8 cellular contexts compared by ENCODE assay signal in the genomic region with DNA sequence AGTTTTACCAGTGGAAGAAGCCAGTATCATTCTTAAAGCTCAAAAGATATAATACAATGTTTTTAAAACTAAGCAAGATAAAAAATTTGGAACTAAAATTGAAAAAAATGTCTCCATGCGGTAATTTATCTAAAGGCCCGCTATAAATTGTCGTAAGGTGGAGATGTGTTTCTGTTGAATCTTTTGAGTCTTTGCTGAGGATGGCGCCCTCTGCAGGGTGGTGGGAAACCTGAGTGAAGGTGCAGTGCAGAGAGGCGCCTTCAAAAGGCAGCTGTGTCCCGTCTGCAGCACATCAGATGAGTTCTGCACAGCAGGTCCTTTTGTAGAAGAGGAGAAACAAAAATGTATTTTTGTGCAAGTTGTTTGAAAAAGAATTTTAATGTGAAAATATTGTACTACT. TPM values are rescaled to one million over a fixed set of nuclear protein-coding genes. Genes with fewer than 3 reads are reported as not detected.
A peak's percentile ranks its signal among the peaks of the same experiment; 100 is the strongest.
DNase-seq lines count a peak whose midpoint lies in the region; ATAC-seq, FAIRE-seq and TF ChIP-seq lines count a peak whose summit lies in the region.

No MANE protein-coding gene starts in this region.

- ATAC-seq in HG03196 (IDR thresholded peaks at IDR 0.05; ENCODE audit: unreplicated experiment), result no peak

- peak; percentile 49 for TF ChIP-seq CTCF in HFF-Myc (IDR thresholded peaks at IDR 0.05; ENCODE audit: low read depth, low read length, missing control alignments)

- FAIRE-seq in frontal cortex (lab: Jason Lieb, UNC), result no peak

- H3K4me3 ChIP-seq in HFF-Myc (replicated peaks; ENCODE audit: low read depth, low read length), result no peak overlapping the region

- DNase-seq in COLO829 (ENCODE audit: low spot score) (peak; percentile 3), HFF-Myc (ENCODE audit: extremely low read depth, low read depth) (no peak), left kidney (ENCODE audit: low read depth, low spot score) (peak; percentile 50), frontal cortex (ENCODE audit: low spot score in 2 of 2) (no peak), OCI-M2 (lab: John Stamatoyannopoulos, UW; ENCODE audit: unreplicated experiment) (no peak), DMS79 treated with DMSO at 0.1 percent for 48 hours (lab: John Stamatoyannopoulos, UW) (no peak)
- peak; percentile 43 to 50 for DNase-seq in activated CD4-positive, alpha-beta T cell treated with anti-CD3 and anti-CD28 coated beads, Interleukin-2, amount 50 U/mL, for 48 hours

RNA-seq across cellular contexts. Expression of a gene that starts 29.4 kb away (rescaled TPM):
- 0.41 TPM for total RNA-seq in frontal cortex

Comparison
In these comparisons a context has a peak if more than half of its experiments do, and no peak if none do; other contexts are left out.
1. DNase-seq: peak in COLO829 (single experiment), activated CD4-positive, alpha-beta T cell treated with anti-CD3 and anti-CD28 coated beads, Interleukin-2, amount 50 U/mL, for 48 hours (2 of 2) and left kidney (single experiment); none in HFF-Myc (single experiment), frontal cortex (0 of 2), OCI-M2 (single experiment) and DMS79 treated with DMSO at 0.1 percent for 48 hours (single experiment).